Comparison of ENCODE assay signal across 20 cellular contexts in genomic region chr1:178048883-178049282, GRCh38. TPM values are rescaled to one million over a fixed set of nuclear protein-coding genes. Genes with fewer than 3 reads are reported as not detected.
A peak's percentile ranks its signal among the peaks of the same experiment; 100 is the strongest.
DNase-seq lines count a peak whose midpoint lies in the region; ATAC-seq, FAIRE-seq and TF ChIP-seq lines count a peak whose summit lies in the region.
"Had no signal": no experiment of that assay in that cellular context is flagged by ENCODE, and none has a peak within 500 bp of the region (broad histone marks: within the 10 kb centered on the region; RNA-seq: fewer than 3 reads in every experiment).

No MANE protein-coding gene starts in this region.

- no TSS peak for BruUV-seq in MCF 10A (replicated peaks; lab: Mats Ljungman, UMichigan)

- no peak for FAIRE-seq in H1 (lab: Jason Lieb, UNC)
- FAIRE-seq: A204.1, GM12891 had no signal

- peak overlapping the region; percentile 1; the same call in 1 of the 2 replicates for H3K18ac ChIP-seq in H1 (ENCODE audit: extremely low read depth, low read length)

- H2AFZ ChIP-seq in GM23248: no peak overlapping the region
- no peak overlapping the region for H2AFZ ChIP-seq in H1 (ENCODE audit: low read length)

- no peaks in the 10 kb centered on the region for H3K79me1 ChIP-seq in H1 (ENCODE audit: low read depth, low read length)

- intact Hi-C loops in MCF 10A (cut with micrococcal nuclease) (no loop called here), breast epithelium (cut with DNase I; ENCODE audit: low total_unique reads) (no loop called here)

- H3K4me3 Mint-ChIP-seq in MCF 10A (ENCODE audit: unreplicated experiment) (no peak overlapping the region), osteocyte (ENCODE audit: unreplicated experiment) (no peak overlapping the region)
- H3K4me3 Mint-ChIP-seq: CD4-positive, alpha-beta T cell; T-cell had no signal

- H3K56ac ChIP-seq in H1 (replicated peaks; ENCODE audit: insufficient read length, low read depth, low read length): no peak overlapping the region

- POLR2A ChIA-PET in MCF 10A (lab: Yijun Ruan, JAX) (no interaction called here), H1 (lab: Charles Lee; ENCODE audit: partially characterized antibody) (interaction anchor here (0.6 to 1.1 kb wide), 2 partner anchors 11 to 44 kb away, joined by 3 read pairs; no protein-coding TSS in a partner anchor)

- no peaks in the 10 kb centered on the region for H3K36me3 Mint-ChIP-seq in MCF 10A (ENCODE audit: insufficient read depth, unreplicated experiment)
- H3K36me3 Mint-ChIP-seq in osteocyte (ENCODE audit: unreplicated experiment): no peaks in the 10 kb centered on the region
- H3K36me3 Mint-ChIP-seq: T-cell had no signal

- no peak for TF ChIP-seq CTCF in MCF 10A (IDR thresholded peaks at IDR 0.05; ENCODE audit: unreplicated experiment)
- no peak for TF ChIP-seq CTCF in breast epithelium (IDR thresholded peaks at IDR 0.05)
- no peak for TF ChIP-seq CTCF in H1 (IDR thresholded peaks at IDR 0.05; ENCODE audit: control extremely low read depth in 1 of 3, insufficient read depth in 1 of 3, low read depth in 1 of 3, low read length in 3 of 3)
- TF ChIP-seq CTCF in osteocyte (IDR thresholded peaks at IDR 0.05): no peak

- H3K27ac ChIP-seq in breast epithelium (no peak overlapping the region), GM23248 (peak overlapping the region; percentile 51), H1 (ENCODE audit: low read depth, low read length) (no peak overlapping the region)
- H3K27ac ChIP-seq: RWPE1 had no signal

- peaks cover 15% of the 10 kb centered on the region; the same call in 1 of the 2 replicates for H3F3A ChIP-seq in GM23248 (ENCODE audit: insufficient read depth)

- no peaks in the 10 kb centered on the region for H3K4me1 ChIP-seq in breast epithelium
- peaks cover 32% of the 10 kb centered on the region for H3K4me1 ChIP-seq in GM23248 (ENCODE audit: insufficient read depth)
- H3K4me1 ChIP-seq in H1 (replicated peaks in 1 of 4; ENCODE audit: control insufficient read depth in 3 of 4, insufficient read depth in 4 of 4, low read length in 3 of 4): peaks cover 0 to 7% (median 2%) of the 10 kb centered on the region in 4 experiments; a peak in 3 of 7 replicates

- no peaks in the 10 kb centered on the region for H3K9me2 ChIP-seq in GM23248 (ENCODE audit: insufficient read depth)

- H2BK5ac ChIP-seq in H1 (ENCODE audit: low read depth, low read length): no peak overlapping the region

- H4K91ac ChIP-seq in H1 (replicated peaks; ENCODE audit: insufficient read length, low read length): no peak overlapping the region

- H4K20me1 ChIP-seq in GM23248 (ENCODE audit: insufficient read depth): no peaks in the 10 kb centered on the region
- H4K20me1 ChIP-seq in H1 (replicated peaks in 1 of 2; ENCODE audit: control insufficient read depth in 1 of 2, insufficient read depth in 2 of 2, low read length in 2 of 2): no peaks in the 10 kb centered on the region

- DNase-seq in MCF 10A (ENCODE audit: unreplicated experiment): peak; percentile 25
- no peak for DNase-seq in breast epithelium (ENCODE audit: low spot score in 2 of 2)
- DNase-seq in GM23248: no peak
- DNase-seq in H1 (ENCODE audit: low read depth in 1 of 2, low spot score in 2 of 2): no peak
- no peak for DNase-seq in osteocyte (ENCODE audit: extremely low spot score, unreplicated experiment)
- DNase-seq in C1 segment of cervical spinal cord (lab: John Stamatoyannopoulos, UW): no peak
- DNase-seq in stimulated activated CD4-positive, alpha-beta T cell treated with anti-CD3 and anti-CD28 coated beads, Interleukin-12 subunit alpha, Interleukin-12 subunit beta, amount 100 ng/mL, for 4 hours: no peak
- DNase-seq: CD4-positive, alpha-beta T cell; COR-L47; NCI-H1092; NCI-H1436; NCI-H187 treated with DMSO at 0.1 percent for 48 hours; NCI-H2227 treated with DMSO at 0.1 percent for 48 hours; NCI-H510A; NK-92 treated with Interleukin-12 subunit alpha and Interleukin-12 subunit beta, amount 100 ng/mL, for 24 hours; T-cell had no signal

- no peak for TF ChIP-seq RAD21 in H1 (IDR thresholded peaks at IDR 0.05 in 1 of 2, conservative IDR thresholded peaks at IDR 0.05 in 1 of 2; ENCODE audit: low read depth in 2 of 2, low read length in 2 of 2)

- H3K23me2 ChIP-seq in H1 (ENCODE audit: low read depth, low read length): no peaks in the 10 kb centered on the region; the same call in 1 of the 2 replicates

- H2AK5ac ChIP-seq in H1 (ENCODE audit: low read depth, low read length): no peak overlapping the region

- H3K4ac ChIP-seq in H1 (replicated peaks; ENCODE audit: insufficient read length, low read depth, low read length): no peak overlapping the region

- H3K36me3 ChIP-seq in breast epithelium (no peaks in the 10 kb centered on the region), GM23248 (ENCODE audit: low read depth) (no peaks in the 10 kb centered on the region), H1 (ENCODE audit: control insufficient read depth in 2 of 4, insufficient read depth in 4 of 4, low read length in 3 of 4) (no peaks in the 10 kb centered on the region)

- H3K27me3 Mint-ChIP-seq in MCF 10A (ENCODE audit: insufficient read depth, unreplicated experiment): no peaks in the 10 kb centered on the region
- H3K27me3 Mint-ChIP-seq in osteocyte (ENCODE audit: unreplicated experiment): no peaks in the 10 kb centered on the region

- H3K14ac ChIP-seq in H1 (ENCODE audit: insufficient read length): no peak overlapping the region

- no peak overlapping the region for H2BK12ac ChIP-seq in H1 (ENCODE audit: low read depth, low read length)

- no peak overlapping the region for H3K23ac ChIP-seq in H1 (ENCODE audit: insufficient read length)

- H3K4me3 ChIP-seq in breast epithelium (no peak overlapping the region), GM23248 (no peak overlapping the region), H1 (ENCODE audit: extremely low read depth in 1 of 4, insufficient read depth in 2 of 4, low read depth in 3 of 4, low read length in 4 of 4) (no peak overlapping the region)

- H3K79me2 ChIP-seq in GM23248 (ENCODE audit: insufficient read depth) (no peaks in the 10 kb centered on the region), H1 (ENCODE audit: control insufficient read depth in 1 of 2, insufficient read depth in 2 of 2, low read length in 2 of 2) (no peaks in the 10 kb centered on the region)

- in situ Hi-C loops in GM23248 (cut with MboI): no loop called here

- H3K9ac ChIP-seq in GM23248 (no peak overlapping the region), H1 (replicated peaks in 1 of 4; ENCODE audit: extremely low read depth in 1 of 4, low read depth in 3 of 4, low read length in 3 of 4) (no peak overlapping the region)

- no peak for ATAC-seq in HG02798 (IDR thresholded peaks at IDR 0.05; ENCODE audit: poor library complexity, unreplicated experiment)
- ATAC-seq: T-cell had no signal

- H4K8ac ChIP-seq in H1 (ENCODE audit: extremely low read depth, insufficient read depth, low read length): no peak overlapping the region

- H3K9me3 Mint-ChIP-seq in MCF 10A (ENCODE audit: unreplicated experiment) (no peaks in the 10 kb centered on the region), osteocyte (ENCODE audit: unreplicated experiment) (no peaks in the 10 kb centered on the region)
- H3K9me3 Mint-ChIP-seq: CD4-positive, alpha-beta T cell had no signal

- H3K4me2 ChIP-seq in GM23248 (ENCODE audit: unreplicated experiment) (peak overlapping the region; percentile 1), H1 (ENCODE audit: insufficient read depth in 1 of 2, low read depth in 2 of 2, low read length in 2 of 2) (no peak overlapping the region)

- TF ChIP-seq POLR2A in breast epithelium (IDR thresholded peaks at IDR 0.05): no peak
- TF ChIP-seq POLR2A in H1 (IDR thresholded peaks at IDR 0.05; ENCODE audit: control extremely low read depth in 1 of 2, low read depth in 2 of 2, low read length in 2 of 2): no peak

- no peak overlapping the region for H4K5ac ChIP-seq in H1 (ENCODE audit: insufficient read length, low read depth, low read length)

- H3K27me3 ChIP-seq in breast epithelium (no peaks in the 10 kb centered on the region), GM23248 (replicated peaks; ENCODE audit: insufficient read depth) (no peaks in the 10 kb centered on the region), H1 (replicated peaks in 1 of 4; ENCODE audit: control insufficient read depth in 3 of 4, extremely low read depth in 1 of 4, insufficient read depth in 3 of 4, low read length in 3 of 4) (no peaks in the 10 kb centered on the region)

- H2BK20ac ChIP-seq in H1 (ENCODE audit: low read length): no peak overlapping the region

- no peaks in the 10 kb centered on the region for H3K9me3 ChIP-seq in breast epithelium
- H3K9me3 ChIP-seq in GM23248 (ENCODE audit: low read depth): no peaks in the 10 kb centered on the region
- H3K9me3 ChIP-seq in H1 (ENCODE audit: insufficient read depth in 2 of 2, low read depth in 1 of 2, low read length in 1 of 2): no peaks in the 10 kb centered on the region

- CTCF ChIA-PET in MCF 10A (lab: Yijun Ruan, JAX) (interaction anchor here (0.6 to 6.2 kb wide), 14 partner anchors 10 to 452 kb away, joined by 3 to 81 read pairs (median 3); no protein-coding TSS in a partner anchor), H1 (lab: Charles Lee; ENCODE audit: partially characterized antibody) (interaction anchor here (0.6 to 4.9 kb wide), 5 partner anchors 12 to 173 kb away, joined by 3 to 39 read pairs (median 6); no protein-coding TSS in a partner anchor)

- no peak for TF ChIP-seq EP300 in H1 (IDR thresholded peaks at IDR 0.05; ENCODE audit: borderline replicate concordance in 1 of 2, low read depth in 2 of 2, low read length in 2 of 2)

- peaks cover 7% of the 10 kb centered on the region for H3K4me1 Mint-ChIP-seq in MCF 10A (ENCODE audit: insufficient read depth, unreplicated experiment)
- peaks cover 40% of the 10 kb centered on the region for H3K4me1 Mint-ChIP-seq in osteocyte (ENCODE audit: unreplicated experiment)
- H3K4me1 Mint-ChIP-seq: T-cell had no signal

- H3K27ac Mint-ChIP-seq in MCF 10A (ENCODE audit: low read depth, unreplicated experiment): no peak overlapping the region
- peak overlapping the region; percentile 61 for H3K27ac Mint-ChIP-seq in osteocyte (ENCODE audit: unreplicated experiment)
- H3K27ac Mint-ChIP-seq: CD4-positive, alpha-beta T cell; T-cell had no signal

- no peak overlapping the region for H2BK15ac ChIP-seq in H1 (ENCODE audit: low read length)

- no peak overlapping the region for H2BK120ac ChIP-seq in H1 (replicated peaks; ENCODE audit: low read depth, low read length)

RNA-seq across cellular contexts. Expression of gene RASAL2, which starts 45.0 kb away (rescaled TPM):
- 56.9 and 62.4 TPM in 2 replicates for total RNA-seq in MCF 10A (2022)
- 10 to 100 TPM; 28.5 to 41.0 (median 40.5) TPM for total RNA-seq in breast epithelium
- 21.5 and 23.1 TPM in 2 replicates for total RNA-seq in GM23248 (2014; rRNA removed; shearing (Covaris generic))
- polyA plus RNA-seq in GM23248 (2016; fragmentation: Nextera tagmentation; extraction: Ambion mirVana): 9.5 and 10.1 TPM in 2 replicates
- 31.2 and 32.5 TPM in 2 replicates for total RNA-seq in H1 (2021; fragmentation: NEBNext Ultra II Directional; extraction: Animal tissue kit (Norgen Biotek cat#: 25700))
- 15.9 and 18.3 TPM in 2 replicates for polyA plus RNA-seq in H1 (2011; rRNA removed)
- polyA plus RNA-seq in H1 (2011; cell fraction: cytosol; rRNA removed): 22.8 TPM
- 49.7 TPM for polyA plus RNA-seq in H1 (2011; cell fraction: nucleus; rRNA removed)
- polyA plus RNA-seq in H1 (2012, experiment 1 of 2): 11.0 to 15.3 TPM (median 14.4 TPM) in 4 replicates
- polyA plus RNA-seq in H1 (2012, experiment 2 of 2): 0.58 TPM
- 18.8 TPM for polyA plus RNA-seq in H1 (2013, experiment 1 of 2)
- polyA plus RNA-seq in H1 (2013, experiment 2 of 2): 16.6 TPM
- polyA minus RNA-seq in H1 (2011; rRNA and poly(A)+ RNA removed): 85.6 and 86.2 TPM in 2 replicates
- polyA minus RNA-seq in H1 (2011; cell fraction: cytosol; rRNA and poly(A)+ RNA removed): 36.5 TPM
- 128 TPM for polyA minus RNA-seq in H1 (2011; cell fraction: nucleus; rRNA and poly(A)+ RNA removed)
- 34.2 and 35.4 TPM in 2 replicates for total RNA-seq in osteocyte
